ENCODE assay signal across 11 cellular contexts in the genomic region with DNA sequence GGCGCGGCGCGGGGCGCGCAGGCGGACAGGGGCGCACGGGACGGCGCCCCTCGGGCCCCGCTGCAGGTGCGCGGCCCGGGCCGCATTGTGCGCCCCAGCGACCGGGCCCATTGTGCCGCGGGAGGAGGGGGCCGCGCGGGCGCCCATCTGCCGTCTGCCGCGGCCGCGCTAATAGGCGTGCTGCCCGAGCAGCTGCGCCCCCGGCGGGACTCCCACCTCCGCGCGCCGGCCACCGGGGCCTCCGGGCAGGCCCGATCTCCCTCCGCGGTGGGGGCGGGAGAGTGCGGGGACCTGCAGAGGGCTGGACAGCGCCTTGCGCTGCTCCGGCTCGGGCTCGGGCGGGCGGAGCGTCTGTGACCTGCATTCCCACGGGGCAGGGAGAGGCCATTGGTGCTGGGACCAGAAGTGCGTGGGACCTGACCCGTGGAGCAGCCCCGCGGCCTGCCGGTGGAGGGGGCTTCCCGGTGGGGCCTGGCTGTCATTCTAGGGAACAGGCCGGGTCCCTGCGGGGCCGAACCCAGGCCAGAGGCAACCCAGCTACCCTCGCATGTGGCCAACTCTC. TPM values are rescaled to one million over a fixed set of nuclear protein-coding genes. Genes with fewer than 3 reads are reported as not detected.
DNase-seq lines count a peak whose midpoint lies in the region; ATAC-seq, FAIRE-seq and TF ChIP-seq lines count a peak whose summit lies in the region.
"Had no signal": no experiment of that assay in that cellular context is flagged by ENCODE, and none has a peak within 500 bp of the region (broad histone marks: within the 10 kb centered on the region; RNA-seq: fewer than 3 reads in every experiment).

No MANE protein-coding gene starts in this region.

- H3K9me2 ChIP-seq in SK-N-SH, result no peaks in the 10 kb centered on the region

- no peaks in the 10 kb centered on the region for H3K9me3 Mint-ChIP-seq in stimulated activated naive CD8-positive, alpha-beta T cell treated with anti-CD3 and anti-CD28 coated beads, Interleukin-15, amount 100 ng/mL, for 72 hours

- POLR2A ChIA-PET in SK-N-SH (lab: Yijun Ruan, JAX), result interaction anchor here (0.6 kb wide), 1 partner anchor 47 kb away, joined by 3 read pairs; no protein-coding TSS in a partner anchor

- no peaks in the 10 kb centered on the region for H3K79me2 ChIP-seq in SK-N-SH (ENCODE audit: insufficient read depth)

- no peak for TF ChIP-seq POLR2A in H54 (IDR thresholded peaks at IDR 0.05; ENCODE audit: low read depth, low read length)

- no peak overlapping the region for H3K27ac Mint-ChIP-seq in stimulated activated naive CD8-positive, alpha-beta T cell treated with anti-CD3 and anti-CD28 coated beads, Interleukin-15, amount 100 ng/mL, for 72 hours
- H3K27ac Mint-ChIP-seq: activated CD4-positive, alpha-beta T cell treated with anti-CD3 and anti-CD28 coated beads for 36 hours had no signal

- no peaks in the 10 kb centered on the region for H3K36me3 ChIP-seq in SK-N-SH (replicated peaks in 1 of 2; ENCODE audit: control insufficient read depth in 1 of 2, insufficient read depth in 2 of 2, low read length in 1 of 2)
- no peaks in the 10 kb centered on the region for H3K36me3 ChIP-seq in iPS-20b (ENCODE audit: insufficient read depth, low read depth, low read length)

- CTCF ChIA-PET in SK-N-SH (lab: Yijun Ruan, JAX), result interaction anchor here (0.7 to 1.0 kb wide), 2 partner anchors 11 to 125 kb away, joined by 3 read pairs; no protein-coding TSS in a partner anchor

- peaks cover 21% of the 10 kb centered on the region for H3K27me3 ChIP-seq in SK-N-SH (ENCODE audit: insufficient read depth)
- peaks cover 31% of the 10 kb centered on the region for H3K27me3 ChIP-seq in iPS-20b (ENCODE audit: insufficient read depth, low read length)

- H3K27ac ChIP-seq in SK-N-SH (ENCODE audit: low read depth in 2 of 2, low read length in 1 of 2) (peak overlapping the region in 1 of 2 experiments; percentile 80; a peak in 2 of 4 replicates), iPS-20b (ENCODE audit: low read length) (no peak overlapping the region)

- WGBS in SK-N-SH (ENCODE audit: low lambda C conversion rate), result 5% methylated on average over 8 of the region's 66 CpGs

- no peaks in the 10 kb centered on the region for H4K20me1 ChIP-seq in SK-N-SH (ENCODE audit: insufficient read depth)

- ATAC-seq in SK-N-SH treated with all-trans-retinoic acid at 6 μM for 48 hours, result no peak
- no peak for ATAC-seq in stimulated activated naive CD8-positive, alpha-beta T cell treated with anti-CD3 and anti-CD28 coated beads, Interleukin-15, amount 100 ng/mL, for 72 hours
- ATAC-seq: activated CD4-positive, alpha-beta T cell treated with anti-CD3 and anti-CD28 coated beads for 36 hours had no signal

- peaks cover 43% of the 10 kb centered on the region for H3K27me3 Mint-ChIP-seq in stimulated activated naive CD8-positive, alpha-beta T cell treated with anti-CD3 and anti-CD28 coated beads, Interleukin-15, amount 100 ng/mL, for 72 hours

- H3K4me3 Mint-ChIP-seq in stimulated activated naive CD8-positive, alpha-beta T cell treated with anti-CD3 and anti-CD28 coated beads, Interleukin-15, amount 100 ng/mL, for 72 hours, result peak overlapping the region; percentile 5 to 44
- H3K4me3 Mint-ChIP-seq: activated CD4-positive, alpha-beta T cell treated with anti-CD3 and anti-CD28 coated beads for 36 hours had no signal

- no peaks in the 10 kb centered on the region for H3K9me3 ChIP-seq in SK-N-SH
- no peaks in the 10 kb centered on the region for H3K9me3 ChIP-seq in iPS-20b (ENCODE audit: insufficient read depth, low read depth, low read length)

- peak; percentile 70 for DNase-seq in SK-N-SH
- DNase-seq in anterior cingulate cortex (lab: John Stamatoyannopoulos, UW), result peak in 30 of 58 donors; percentile 29 to 77 (median 58)
- DNase-seq in stimulated activated naive CD8-positive, alpha-beta T cell treated with anti-CD3 and anti-CD28 coated beads, Interleukin-15, amount 100 ng/mL, for 72 hours, result no peak
- no peak for DNase-seq in H54 (ENCODE audit: insufficient read length, low spot score)
- no peak for DNase-seq in GM13977 (ENCODE audit: low spot score)
- DNase-seq in stimulated activated CD4-positive, alpha-beta T cell treated with anti-CD3 and anti-CD28 coated beads, Interleukin-1b, Interleukin-23, amount 100 ng/mL, for 48 hours, result no peak

- H3K4me3 ChIP-seq in SK-N-SH (ENCODE audit: low read depth in 2 of 2, low read length in 1 of 2) (peak overlapping the region in 1 of 2 experiments; percentile 49; a peak in 2 of 4 replicates), iPS-20b (ENCODE audit: low read length) (peak overlapping the region; percentile 77)

- no peaks in the 10 kb centered on the region for H3F3A ChIP-seq in SK-N-SH (replicated peaks; ENCODE audit: insufficient read depth)

- no peak for FAIRE-seq in H54 (lab: Jason Lieb, UNC)
- FAIRE-seq: bronchial epithelial cell, keratinocyte had no signal

- TF ChIP-seq CTCF in SK-N-SH (IDR thresholded peaks at IDR 0.05) (no peak), GM13977 (IDR thresholded peaks at IDR 0.05; ENCODE audit: extremely low read depth, insufficient read depth, missing control alignments) (no peak)

- no peak for TF ChIP-seq RAD21 in SK-N-SH (IDR thresholded peaks at IDR 0.05; ENCODE audit: low read length)

- H3K9ac ChIP-seq in SK-N-SH (no peak overlapping the region), iPS-20b (ENCODE audit: low read depth, low read length) (peak overlapping the region; percentile 75)

- in situ Hi-C loops in GM13977 (cut with MboI; ENCODE audit: low pct_unique_long_range_greater_than_20kb, low sequenced_read_pairs, unreplicated experiment), result no loop called here

- H3K4me1 ChIP-seq in SK-N-SH (ENCODE audit: control insufficient read depth in 1 of 2, insufficient read depth in 2 of 2, low read depth in 1 of 2, low read length in 1 of 2) (peaks cover 0 to 47% of the 10 kb centered on the region in 2 experiments; a peak in 1 of 4 replicates), iPS-20b (ENCODE audit: insufficient read depth, low read length) (peaks cover 4% of the 10 kb centered on the region; the same call in 1 of the 2 replicates)

- H3K4me2 ChIP-seq in SK-N-SH, result no peak overlapping the region

- peaks cover 20% of the 10 kb centered on the region for H3K4me1 Mint-ChIP-seq in stimulated activated naive CD8-positive, alpha-beta T cell treated with anti-CD3 and anti-CD28 coated beads, Interleukin-15, amount 100 ng/mL, for 72 hours

- no peak overlapping the region for H2AFZ ChIP-seq in SK-N-SH (ENCODE audit: low read depth)

- no peak for TF ChIP-seq EP300 in SK-N-SH (IDR thresholded peaks at IDR 0.05; ENCODE audit: borderline replicate concordance in 1 of 2, low read depth in 1 of 2, low read length in 1 of 2)

TF ChIP-seq in SK-N-SH, 30 proteins besides CTCF, POLR2A, EP300 and RAD21:
- TF ChIP-seq REST (IDR thresholded peaks at IDR 0.05; ENCODE audit: low read depth, low read length) (peak; percentile 78; the same call in 1 of the 2 replicates), TCF12 (IDR thresholded peaks at IDR 0.05) (no peak)

TF ChIP-seq in SK-N-SH treated with all-trans-retinoic acid at 6 μM for 48 hours, 23 proteins besides CTCF, POLR2A, EP300 and RAD21:
- TF ChIP-seq ZFP3 (CRISPR knock-in tag; IDR thresholded peaks at IDR 0.05) (no peak), PPARA (CRISPR knock-in tag; IDR thresholded peaks at IDR 0.05; ENCODE audit: borderline replicate concordance) (no peak), ZNF8 (CRISPR knock-in tag; IDR thresholded peaks at IDR 0.05) (no peak), ZFP30 (CRISPR knock-in tag; IDR thresholded peaks at IDR 0.05) (no peak), ISL1 (CRISPR knock-in tag; IDR thresholded peaks at IDR 0.05) (no peak), ZNF565 (CRISPR knock-in tag; conservative IDR thresholded peaks at IDR 0.05; ENCODE audit: low read depth) (no peak)

RNA-seq across cellular contexts. Expression of gene BRSK2, which starts 0.9 kb away (rescaled TPM):
- 0.64 and 0.80 TPM in 2 replicates for polyA plus RNA-seq in SK-N-SH (2012; rRNA removed)
- polyA plus RNA-seq in SK-N-SH (2012; cell fraction: cytosol; rRNA removed), result 0.26 and 0.68 TPM in 2 replicates
- 1.1 and 3.0 TPM in 2 replicates for polyA plus RNA-seq in SK-N-SH (2012; cell fraction: nucleus; rRNA removed)

Comparison
In these comparisons a context has a peak if more than half of its experiments do, and no peak if none do; other contexts are left out.
1. DNase-seq: peak in SK-N-SH (single experiment) and anterior cingulate cortex (30 of 58); none in stimulated activated naive CD8-positive, alpha-beta T cell treated with anti-CD3 and anti-CD28 coated beads, Interleukin-15, amount 100 ng/mL, for 72 hours (0 of 2), H54 (single experiment), GM13977 (single experiment) and stimulated activated CD4-positive, alpha-beta T cell treated with anti-CD3 and anti-CD28 coated beads, Interleukin-1b, Interleukin-23, amount 100 ng/mL, for 48 hours (single experiment).